8 cellular contexts compared by ENCODE assay signal in the genomic region with DNA sequence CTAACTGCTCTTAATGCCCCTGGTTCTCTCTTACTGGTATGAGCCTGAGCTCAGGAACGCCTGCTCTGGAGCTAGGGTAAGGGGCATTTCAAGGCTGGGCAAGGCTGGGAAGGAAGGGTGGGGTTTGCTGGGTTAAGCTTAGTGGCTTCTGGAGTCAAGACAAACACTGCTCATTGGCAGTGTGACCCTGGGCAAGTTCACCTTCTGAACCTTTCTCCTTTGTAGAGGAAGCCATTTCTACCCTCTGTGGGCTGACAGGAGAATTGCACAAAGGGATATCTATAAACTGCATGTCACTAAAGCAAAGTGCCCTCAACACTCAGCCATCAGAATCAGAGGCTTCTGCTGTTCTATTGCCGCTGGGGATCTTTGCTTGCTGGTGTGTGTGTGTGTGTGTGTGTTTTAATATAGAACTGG. TPM values are rescaled to one million over a fixed set of nuclear protein-coding genes. Genes with fewer than 3 reads are reported as not detected.
DNase-seq lines count a peak whose midpoint lies in the region; ATAC-seq and TF ChIP-seq lines count a peak whose summit lies in the region.

No MANE protein-coding gene starts in this region.

- TF ChIP-seq CTCF in AG04450 (IDR thresholded peaks at IDR 0.05; ENCODE audit: low read depth, low read length): peak; percentile 59
- peak; percentile 13; the same call in 1 of the 2 replicates for TF ChIP-seq CTCF in GM12875 (IDR thresholded peaks at IDR 0.05; ENCODE audit: borderline replicate concordance, insufficient read depth, low read depth, low read length)
- TF ChIP-seq CTCF in LNCAP (IDR thresholded peaks at IDR 0.05): peak; percentile 54
- peak in 4 of 6 experiments; percentile 20 to 53 (median 32) for TF ChIP-seq CTCF in adrenal gland (IDR thresholded peaks at IDR 0.05)
- TF ChIP-seq CTCF in lung (IDR thresholded peaks at IDR 0.05; ENCODE audit: control extremely low read depth, extremely low read depth): peak; percentile 29
- peak in 1 of 2 experiments; percentile 11 for TF ChIP-seq CTCF in tibial artery (IDR thresholded peaks at IDR 0.05)

- no peak for DNase-seq in AG04450 (ENCODE audit: low read depth, low spot score)
- peak in 3 of 7 donors; percentile 23 to 61 (median 33) for DNase-seq in adrenal gland
- DNase-seq in lung (ENCODE audit: low spot score): no peak
- DNase-seq in activated T-cell treated with anti-CD3 and anti-CD28 coated beads for 4 hours: no peak
- DNase-seq in tibial artery: no peak

- H3K9me3 ChIP-seq in AG04450 (ENCODE audit: control insufficient read depth, insufficient read depth, low read length) (no peaks in the 10 kb centered on the region), adrenal gland (replicated peaks in 1 of 3) (no peaks in the 10 kb centered on the region), lung (ENCODE audit: control insufficient read depth in 2 of 2, insufficient read depth in 1 of 2, low read length in 1 of 2) (no peaks in the 10 kb centered on the region), tibial artery (no peaks in the 10 kb centered on the region)

- POLR2A ChIA-PET in AG04450 (lab: Yijun Ruan, JAX): no interaction called here

- no peak for TF ChIP-seq POLR2A in adrenal gland (IDR thresholded peaks at IDR 0.05)

- CTCF ChIA-PET in AG04450 (lab: Charles Lee): interaction anchor here (0.6 to 6.4 kb wide), 15 partner anchors 9 to 626 kb away, joined by 3 to 75 read pairs (median 4); a partner anchor contains a TSS

- WGBS in adrenal gland, 4 donors: 77 to 79% (median 78%) methylated on average over 2 of the region's 2 CpGs
- WGBS in lung, 2 donors: 60 to 69% methylated on average over 2 of the region's 2 CpGs

- H3K4me1 ChIP-seq in adrenal gland (replicated peaks in 1 of 2) (peaks cover 20 to 28% of the 10 kb centered on the region in 2 donors), lung (ENCODE audit: control insufficient read depth in 2 of 2, insufficient read depth in 2 of 2, low read length in 2 of 2) (no peaks in the 10 kb centered on the region), tibial artery (no peaks in the 10 kb centered on the region)

- intact Hi-C loops in adrenal gland (cut with DNase I) (loop anchor here (10.0 kb wide), 2 partner anchors 59 to 119 kb away; a partner anchor contains a TSS), tibial artery (cut with DNase I; ENCODE audit: low total_unique reads) (loop anchor here (10.0 kb wide), 1 partner anchor 129 kb away; no protein-coding TSS in a partner anchor)

- ATAC-seq in lung (ENCODE audit: insufficient read depth, low FRiP score) (no peak), GM19397 (IDR thresholded peaks at IDR 0.05; ENCODE audit: unreplicated experiment) (no peak)

- H3K36me3 ChIP-seq in adrenal gland (replicated peaks in 1 of 2) (peaks cover 0 to 10% of the 10 kb centered on the region in 2 donors), lung (ENCODE audit: control insufficient read depth in 2 of 2, insufficient read depth in 2 of 2, low read length in 2 of 2) (no peaks in the 10 kb centered on the region), tibial artery (no peaks in the 10 kb centered on the region)

- H3K4me3 ChIP-seq in AG04450 (ENCODE audit: low read depth, low read length) (no peak overlapping the region), GM12875 (ENCODE audit: low read depth, low read length) (no peak overlapping the region), adrenal gland (no peak overlapping the region), lung (no peak overlapping the region), tibial artery (no peak overlapping the region)

- H3K27me3 ChIP-seq in AG04450 (ENCODE audit: control insufficient read depth, insufficient read depth, low read length) (peaks cover 2% of the 10 kb centered on the region), adrenal gland (no peaks in the 10 kb centered on the region), lung (ENCODE audit: control insufficient read depth, insufficient read depth) (no peaks in the 10 kb centered on the region), tibial artery (no peaks in the 10 kb centered on the region)

- H3K27ac ChIP-seq in AG04450 (ENCODE audit: low read depth, low read length): no peak overlapping the region
- peak overlapping the region in 4 of 5 donors; percentile 41 to 87 (median 54) for H3K27ac ChIP-seq in adrenal gland
- no peak overlapping the region for H3K27ac ChIP-seq in lung (ENCODE audit: low read depth in 1 of 2, low read length in 1 of 2)
- H3K27ac ChIP-seq in tibial artery: no peak overlapping the region

RNA-seq across cellular contexts. Expression of a gene that starts 20.3 kb away (rescaled TPM):
- polyA plus RNA-seq in AG04450 (2011; rRNA removed) (0.02 TPM in 2 replicates), adrenal gland (under 1 TPM in 1 of 3 donors, not detected in 2; 0.07 TPM), lung (10 to 100 TPM in 1 of 2 donors, 1 to 10 TPM in 1; 9.8 to 26.9 TPM)
- 0.09 TPM in 1 of 2 replicates, not detected in the other for polyA minus RNA-seq in AG04450 (2011; rRNA and poly(A)+ RNA removed)
- total RNA-seq in adrenal gland (under 1 TPM in 2 of 8 donors, not detected in 6; 0.11 to 0.17 TPM), lung (10 to 100 TPM; 20.1 to 62.3 TPM)

RNA-seq across cellular contexts. Expression of a gene that starts 48.7 kb away (rescaled TPM):
- 2.0 and 2.8 TPM in 2 replicates for polyA plus RNA-seq in AG04450 (2011; rRNA removed)
- polyA minus RNA-seq in AG04450 (2011; rRNA and poly(A)+ RNA removed): 1.3 and 1.8 TPM in 2 replicates
- total RNA-seq in adrenal gland: 10 to 100 TPM; 20.6 to 83.7 (median 57.6) TPM
- polyA plus RNA-seq in adrenal gland: 10 to 100 TPM in 2 of 3 donors, 1 to 10 TPM in 1; 9.9 to 18.2 (median 15.6) TPM
- total RNA-seq in lung: 1 to 10 TPM; 1.9 to 2.4 TPM
- under 1 TPM; 0.83 to 0.98 TPM for polyA plus RNA-seq in lung

Comparison
In these comparisons a context has a peak if more than half of its experiments do, and no peak if none do; other contexts are left out.
1. H3K27ac ChIP-seq: peak in adrenal gland (4 of 5); none in AG04450 (single experiment), lung (0 of 2) and tibial artery (0 of 2).
2. RNA of a gene that starts 20.3 kb away (polyA plus RNA-seq): 9.8 to 26.9 TPM in lung; 0.02 TPM in AG04450 and 0.07 TPM in adrenal gland; every median in the first group is over 10 times any median in the second.